In the genomic region with DNA sequence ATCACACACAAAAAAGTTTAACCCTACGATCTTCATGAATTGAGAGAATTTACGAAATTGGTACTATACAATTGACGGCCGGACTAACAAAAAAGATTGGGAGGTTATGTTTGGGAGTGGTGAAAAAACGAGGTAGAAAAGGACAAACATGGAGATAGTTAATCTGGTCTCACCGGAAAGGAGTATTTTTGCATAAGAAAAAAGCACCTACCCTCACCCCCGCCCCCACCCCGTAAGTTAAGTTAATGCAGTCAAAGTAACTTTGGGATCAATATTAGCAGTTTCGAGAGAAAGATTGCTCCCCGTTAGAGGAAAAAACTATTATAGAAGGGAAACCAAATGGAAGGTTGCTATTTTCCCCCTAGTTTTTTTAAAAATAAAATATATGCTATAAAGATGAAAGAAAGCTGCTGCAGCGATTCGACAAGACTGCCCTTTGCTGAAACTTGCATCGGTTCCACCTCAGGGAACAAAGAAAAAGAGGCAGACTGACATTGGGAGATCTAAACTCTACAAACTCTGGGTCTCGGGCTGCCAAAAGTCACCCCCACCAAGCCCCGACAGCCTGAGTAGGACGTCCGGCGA, we compare ENCODE assay signal across 16 cellular contexts. TPM values are rescaled to one million over a fixed set of nuclear protein-coding genes. Genes with fewer than 3 reads are reported as not detected.
DNase-seq lines count a peak whose midpoint lies in the region; TF ChIP-seq lines count a peak whose summit lies in the region.
"Had no signal": no experiment of that assay in that cellular context is flagged by ENCODE, and none has a peak within 500 bp of the region (broad histone marks: within the 10 kb centered on the region; RNA-seq: fewer than 3 reads in every experiment).

No MANE protein-coding gene starts in this region.

- H3K4me2 ChIP-seq in smooth muscle cell, result peak overlapping the region; percentile 89
- H3K4me2 ChIP-seq: A549 had no signal

- H3K9me3 Mint-ChIP-seq in T-helper 2 cell treated with Interferon-gamma antibody and Interleukin-4, amounts not matched to agents 5 μg/mL and 100 μg/mL, for 36 hours, result peaks cover 3% of the 10 kb centered on the region

- no peak overlapping the region for H2AFZ ChIP-seq in smooth muscle cell (ENCODE audit: low read depth)

- H3K27ac ChIP-seq in smooth muscle cell (ENCODE audit: low read depth), result no peak overlapping the region
- H3K27ac ChIP-seq: A549, breast epithelium, gastroesophageal sphincter had no signal

- peaks cover 81% of the 10 kb centered on the region for H3K27me3 Mint-ChIP-seq in T-helper 2 cell treated with Interferon-gamma antibody and Interleukin-4, amounts not matched to agents 5 μg/mL and 100 μg/mL, for 36 hours (ENCODE audit: low read depth)

- H3K4me3 ChIP-seq in NT2/D1 (ENCODE audit: insufficient read length, low read depth) (peak overlapping the region; percentile 34), iPS-11a (ENCODE audit: low read depth, low read length) (peak overlapping the region; percentile 35), smooth muscle cell (no peak overlapping the region)
- H3K4me3 ChIP-seq: A549 had no signal

- H4K20me1 ChIP-seq in smooth muscle cell (ENCODE audit: low read depth), result no peaks in the 10 kb centered on the region

- H3K27me3 ChIP-seq in NT2/D1 (ENCODE audit: insufficient read depth, insufficient read length) (peaks cover 77% of the 10 kb centered on the region), smooth muscle cell (ENCODE audit: low read depth) (peaks cover 100% of the 10 kb centered on the region)

- H3K79me2 ChIP-seq in smooth muscle cell (ENCODE audit: low read depth), result no peaks in the 10 kb centered on the region

- H3K4me3 Mint-ChIP-seq in T-helper 2 cell treated with Interferon-gamma antibody and Interleukin-4, amounts not matched to agents 5 μg/mL and 100 μg/mL, for 36 hours, result no peak overlapping the region

- 5% methylated on average over 18 of the region's 18 CpGs for WGBS in smooth muscle cell (ENCODE audit: low lambda C conversion rate)

- H3K4me1 ChIP-seq in NT2/D1 (ENCODE audit: insufficient read depth, insufficient read length) (no peaks in the 10 kb centered on the region), smooth muscle cell (ENCODE audit: low read depth) (peaks cover 15% of the 10 kb centered on the region)

- peak overlapping the region; percentile 45 for H3K9ac ChIP-seq in NT2/D1 (ENCODE audit: insufficient read length, low read depth)
- no peak overlapping the region for H3K9ac ChIP-seq in smooth muscle cell (ENCODE audit: low read depth)

- no peak for TF ChIP-seq CTCF in smooth muscle cell (IDR thresholded peaks at IDR 0.05; ENCODE audit: borderline replicate concordance, insufficient read depth, poor library complexity, severe bottlenecking)

- peaks cover 3% of the 10 kb centered on the region for H3K36me3 Mint-ChIP-seq in T-helper 2 cell treated with Interferon-gamma antibody and Interleukin-4, amounts not matched to agents 5 μg/mL and 100 μg/mL, for 36 hours (ENCODE audit: low read depth)

- H3F3A ChIP-seq in smooth muscle cell (ENCODE audit: low read depth), result no peaks in the 10 kb centered on the region

- peak overlapping the region; percentile 16 for H3K27ac Mint-ChIP-seq in T-helper 2 cell treated with Interferon-gamma antibody and Interleukin-4, amounts not matched to agents 5 μg/mL and 100 μg/mL, for 36 hours

- no peak for DNase-seq in T-helper 2 cell treated with Interferon-gamma antibody and Interleukin-4, amounts not matched to agents 5 μg/mL and 100 μg/mL, for 36 hours (ENCODE audit: low spot score)
- DNase-seq in T-helper 2 cell (no peak), NT2/D1 (ENCODE audit: low read depth, low spot score) (no peak), smooth muscle cell (lab: John Stamatoyannopoulos, UW; ENCODE audit: unreplicated experiment) (no peak), cerebellum (ENCODE audit: low spot score) (no peak)
- no peak for DNase-seq in effector CD4-positive, alpha-beta T cell
- no peak for DNase-seq in stimulated activated CD4-positive, alpha-beta T cell treated with anti-CD3 and anti-CD28 coated beads, Interleukin-12 subunit alpha, Interleukin-12 subunit beta, amount 100 ng/mL, for 4 hours
- DNase-seq: activated gamma-delta T cell treated with Interleukin-2 at 50 U/mL for 16 hours, left cardiac atrium, NCI-H1694 treated with DMSO at 0.1 percent for 48 hours, RPMI8226, T1000 had no signal

- H3K36me3 ChIP-seq in NT2/D1 (ENCODE audit: insufficient read depth, insufficient read length, low read length) (no peaks in the 10 kb centered on the region), smooth muscle cell (ENCODE audit: low read depth) (no peaks in the 10 kb centered on the region)
- H3K36me3 ChIP-seq: breast epithelium, gastroesophageal sphincter had no signal

- H3K9me3 ChIP-seq in NT2/D1 (ENCODE audit: insufficient read depth, low read length), result no peaks in the 10 kb centered on the region
- no peaks in the 10 kb centered on the region for H3K9me3 ChIP-seq in smooth muscle cell (replicated peaks; ENCODE audit: low read depth)
- H3K9me3 ChIP-seq: A549, breast epithelium had no signal

- H3K4me1 Mint-ChIP-seq in T-helper 2 cell treated with Interferon-gamma antibody and Interleukin-4, amounts not matched to agents 5 μg/mL and 100 μg/mL, for 36 hours (ENCODE audit: low read depth), result peaks cover 20% of the 10 kb centered on the region

RNA-seq across cellular contexts. Expression of a gene that starts 3.5 kb away (rescaled TPM):
- total RNA-seq in smooth muscle cell, result not detected in 2 replicates
- polyA plus RNA-seq in smooth muscle cell, result not detected in 2 replicates
- 0.18 TPM for total RNA-seq in cerebellum
- total RNA-seq: breast epithelium, gastroesophageal sphincter, left cardiac atrium had no signal
- polyA plus RNA-seq: A549 had no signal
